In genomic region chr1:101119289-101119688, GRCh38 we compare ENCODE assay signal across 1 cellular context.
TF ChIP-seq lines count a peak whose summit lies in the region.

No MANE protein-coding gene starts in this region.

TF ChIP-seq in K562, 482 proteins besides CTCF, POLR2A, EP300 and RAD21 (continued from another document and continues in another):
- TF ChIP-seq, protein P1, sequence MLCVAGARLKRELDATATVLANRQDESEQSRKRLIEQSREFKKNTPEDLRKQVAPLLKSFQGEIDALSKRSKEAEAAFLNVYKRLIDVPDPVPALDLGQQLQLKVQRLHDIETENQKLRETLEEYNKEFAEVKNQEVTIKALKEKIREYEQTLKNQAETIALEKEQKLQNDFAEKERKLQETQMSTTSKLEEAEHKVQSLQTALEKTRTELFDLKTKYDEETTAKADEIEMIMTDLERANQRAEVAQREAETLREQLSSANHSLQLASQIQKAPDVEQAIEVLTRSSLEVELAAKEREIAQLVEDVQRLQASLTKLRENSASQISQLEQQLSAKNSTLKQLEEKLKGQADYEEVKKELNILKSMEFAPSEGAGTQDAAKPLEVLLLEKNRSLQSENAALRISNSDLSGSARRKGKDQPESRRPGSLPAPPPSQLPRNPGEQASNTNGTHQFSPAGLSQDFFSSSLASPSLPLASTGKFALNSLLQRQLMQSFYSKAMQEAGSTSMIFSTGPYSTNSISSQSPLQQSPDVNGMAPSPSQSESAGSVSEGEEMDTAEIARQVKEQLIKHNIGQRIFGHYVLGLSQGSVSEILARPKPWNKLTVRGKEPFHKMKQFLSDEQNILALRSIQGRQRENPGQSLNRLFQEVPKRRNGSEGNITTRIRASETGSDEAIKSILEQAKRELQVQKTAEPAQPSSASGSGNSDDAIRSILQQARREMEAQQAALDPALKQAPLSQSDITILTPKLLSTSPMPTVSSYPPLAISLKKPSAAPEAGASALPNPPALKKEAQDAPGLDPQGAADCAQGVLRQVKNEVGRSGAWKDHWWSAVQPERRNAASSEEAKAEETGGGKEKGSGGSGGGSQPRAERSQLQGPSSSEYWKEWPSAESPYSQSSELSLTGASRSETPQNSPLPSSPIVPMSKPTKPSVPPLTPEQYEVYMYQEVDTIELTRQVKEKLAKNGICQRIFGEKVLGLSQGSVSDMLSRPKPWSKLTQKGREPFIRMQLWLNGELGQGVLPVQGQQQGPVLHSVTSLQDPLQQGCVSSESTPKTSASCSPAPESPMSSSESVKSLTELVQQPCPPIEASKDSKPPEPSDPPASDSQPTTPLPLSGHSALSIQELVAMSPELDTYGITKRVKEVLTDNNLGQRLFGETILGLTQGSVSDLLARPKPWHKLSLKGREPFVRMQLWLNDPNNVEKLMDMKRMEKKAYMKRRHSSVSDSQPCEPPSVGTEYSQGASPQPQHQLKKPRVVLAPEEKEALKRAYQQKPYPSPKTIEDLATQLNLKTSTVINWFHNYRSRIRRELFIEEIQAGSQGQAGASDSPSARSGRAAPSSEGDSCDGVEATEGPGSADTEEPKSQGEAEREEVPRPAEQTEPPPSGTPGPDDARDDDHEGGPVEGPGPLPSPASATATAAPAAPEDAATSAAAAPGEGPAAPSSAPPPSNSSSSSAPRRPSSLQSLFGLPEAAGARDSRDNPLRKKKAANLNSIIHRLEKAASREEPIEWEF (CRISPR knock-in tag; IDR thresholded peaks at IDR 0.05) = no peak
- TF ChIP-seq ZNF589 (CRISPR knock-in tag; IDR thresholded peaks at IDR 0.05; ENCODE audit: low read depth) = no peak
- no peak for TF ChIP-seq CBX1 (IDR thresholded peaks at IDR 0.05; ENCODE audit: low read depth)
- TF ChIP-seq ZKSCAN3 (CRISPR knock-in tag; IDR thresholded peaks at IDR 0.05) = no peak
- no peak for TF ChIP-seq CEBPG (CRISPR knock-in tag; IDR thresholded peaks at IDR 0.05)
- no peak for TF ChIP-seq CEBPG (tag; conservative IDR thresholded peaks at IDR 0.05 in 1 of 2, IDR thresholded peaks at IDR 0.05 in 1 of 2)
- TF ChIP-seq MTA2 (IDR thresholded peaks at IDR 0.05; ENCODE audit: low read depth) = peak; percentile 35; the same call in 1 of the 2 replicates
- no peak for TF ChIP-seq BRCA1 (IDR thresholded peaks at IDR 0.05)
- no peak for TF ChIP-seq BRCA1 (CRISPR knock-in tag; IDR thresholded peaks at IDR 0.05)
- TF ChIP-seq RERE (CRISPR knock-in tag; IDR thresholded peaks at IDR 0.05; ENCODE audit: borderline replicate concordance) = no peak
- no peak for TF ChIP-seq ZNF165 (CRISPR knock-in tag; IDR thresholded peaks at IDR 0.05; ENCODE audit: borderline replicate concordance)
- peak; percentile 84 for TF ChIP-seq DPF2 (IDR thresholded peaks at IDR 0.05)
- TF ChIP-seq ARID1B (IDR thresholded peaks at IDR 0.05) = peak; percentile 91
- peak; percentile 6 to 63 for TF ChIP-seq NCOA2 (IDR thresholded peaks at IDR 0.05; ENCODE audit: partially characterized antibody in 2 of 2)
- TF ChIP-seq MED1 (CRISPR knock-in tag; IDR thresholded peaks at IDR 0.05; ENCODE audit: borderline replicate concordance) = no peak
- TF ChIP-seq CHAMP1 (IDR thresholded peaks at IDR 0.05) = peak; percentile 52; the same call in 1 of the 2 replicates
- no peak for TF ChIP-seq SIN3A (IDR thresholded peaks at IDR 0.05; ENCODE audit: borderline replicate concordance in 2 of 2, control insufficient read depth in 1 of 2, low read depth in 2 of 2, low read length in 2 of 2)
- TF ChIP-seq SOX6 (IDR thresholded peaks at IDR 0.05) = peak; percentile 81
- no peak for TF ChIP-seq ARHGAP35 (IDR thresholded peaks at IDR 0.05; ENCODE audit: partially characterized antibody)
- peak; percentile 51; the same call in 1 of the 2 replicates for TF ChIP-seq POLR2AphosphoS5 (IDR thresholded peaks at IDR 0.05; ENCODE audit: control insufficient read depth, insufficient read depth, low read depth, low read length)
- TF ChIP-seq ZNF780A (CRISPR knock-in tag; IDR thresholded peaks at IDR 0.05) = no peak
- peak; percentile 79; the same call in 1 of the 2 replicates for TF ChIP-seq KLF16 (IDR thresholded peaks at IDR 0.05)
- no peak for TF ChIP-seq PBX2 (CRISPR knock-in tag; IDR thresholded peaks at IDR 0.05; ENCODE audit: low read depth)
- no peak for TF ChIP-seq PBX2 (tag; conservative IDR thresholded peaks at IDR 0.05; ENCODE audit: low read depth)
- no peak for TF ChIP-seq GABPB2 (CRISPR knock-in tag; conservative IDR thresholded peaks at IDR 0.05)
- TF ChIP-seq NELFE (IDR thresholded peaks at IDR 0.05; ENCODE audit: insufficient read depth, insufficient read length) = no peak
- TF ChIP-seq, protein P2, sequence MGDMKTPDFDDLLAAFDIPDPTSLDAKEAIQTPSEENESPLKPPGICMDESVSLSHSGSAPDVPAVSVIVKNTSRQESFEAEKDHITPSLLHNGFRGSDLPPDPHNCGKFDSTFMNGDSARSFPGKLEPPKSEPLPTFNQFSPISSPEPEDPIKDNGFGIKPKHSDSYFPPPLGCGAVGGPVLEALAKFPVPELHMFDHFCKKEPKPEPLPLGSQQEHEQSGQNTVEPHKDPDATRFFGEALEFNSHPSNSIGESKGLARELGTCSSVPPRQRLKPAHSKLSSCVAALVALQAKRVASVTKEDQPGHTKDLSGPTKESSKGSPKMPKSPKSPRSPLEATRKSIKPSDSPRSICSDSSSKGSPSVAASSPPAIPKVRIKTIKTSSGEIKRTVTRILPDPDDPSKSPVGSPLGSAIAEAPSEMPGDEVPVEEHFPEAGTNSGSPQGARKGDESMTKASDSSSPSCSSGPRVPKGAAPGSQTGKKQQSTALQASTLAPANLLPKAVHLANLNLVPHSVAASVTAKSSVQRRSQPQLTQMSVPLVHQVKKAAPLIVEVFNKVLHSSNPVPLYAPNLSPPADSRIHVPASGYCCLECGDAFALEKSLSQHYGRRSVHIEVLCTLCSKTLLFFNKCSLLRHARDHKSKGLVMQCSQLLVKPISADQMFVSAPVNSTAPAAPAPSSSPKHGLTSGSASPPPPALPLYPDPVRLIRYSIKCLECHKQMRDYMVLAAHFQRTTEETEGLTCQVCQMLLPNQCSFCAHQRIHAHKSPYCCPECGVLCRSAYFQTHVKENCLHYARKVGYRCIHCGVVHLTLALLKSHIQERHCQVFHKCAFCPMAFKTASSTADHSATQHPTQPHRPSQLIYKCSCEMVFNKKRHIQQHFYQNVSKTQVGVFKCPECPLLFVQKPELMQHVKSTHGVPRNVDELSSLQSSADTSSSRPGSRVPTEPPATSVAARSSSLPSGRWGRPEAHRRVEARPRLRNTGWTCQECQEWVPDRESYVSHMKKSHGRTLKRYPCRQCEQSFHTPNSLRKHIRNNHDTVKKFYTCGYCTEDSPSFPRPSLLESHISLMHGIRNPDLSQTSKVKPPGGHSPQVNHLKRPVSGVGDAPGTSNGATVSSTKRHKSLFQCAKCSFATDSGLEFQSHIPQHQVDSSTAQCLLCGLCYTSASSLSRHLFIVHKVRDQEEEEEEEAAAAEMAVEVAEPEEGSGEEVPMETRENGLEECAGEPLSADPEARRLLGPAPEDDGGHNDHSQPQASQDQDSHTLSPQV (IDR thresholded peaks at IDR 0.05) = no peak
- TF ChIP-seq, protein P3, sequence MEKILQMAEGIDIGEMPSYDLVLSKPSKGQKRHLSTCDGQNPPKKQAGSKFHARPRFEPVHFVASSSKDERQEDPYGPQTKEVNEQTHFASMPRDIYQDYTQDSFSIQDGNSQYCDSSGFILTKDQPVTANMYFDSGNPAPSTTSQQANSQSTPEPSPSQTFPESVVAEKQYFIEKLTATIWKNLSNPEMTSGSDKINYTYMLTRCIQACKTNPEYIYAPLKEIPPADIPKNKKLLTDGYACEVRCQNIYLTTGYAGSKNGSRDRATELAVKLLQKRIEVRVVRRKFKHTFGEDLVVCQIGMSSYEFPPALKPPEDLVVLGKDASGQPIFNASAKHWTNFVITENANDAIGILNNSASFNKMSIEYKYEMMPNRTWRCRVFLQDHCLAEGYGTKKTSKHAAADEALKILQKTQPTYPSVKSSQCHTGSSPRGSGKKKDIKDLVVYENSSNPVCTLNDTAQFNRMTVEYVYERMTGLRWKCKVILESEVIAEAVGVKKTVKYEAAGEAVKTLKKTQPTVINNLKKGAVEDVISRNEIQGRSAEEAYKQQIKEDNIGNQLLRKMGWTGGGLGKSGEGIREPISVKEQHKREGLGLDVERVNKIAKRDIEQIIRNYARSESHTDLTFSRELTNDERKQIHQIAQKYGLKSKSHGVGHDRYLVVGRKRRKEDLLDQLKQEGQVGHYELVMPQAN (IDR thresholded peaks at IDR 0.05; ENCODE audit: borderline replicate concordance) = no peak
- TF ChIP-seq NR2C2 (CRISPR knock-in tag; IDR thresholded peaks at IDR 0.05) = no peak
- no peak for TF ChIP-seq NR2C2 (tag; IDR thresholded peaks at IDR 0.05)
- no peak for TF ChIP-seq ZFP1 (CRISPR knock-in tag; IDR thresholded peaks at IDR 0.05)
- TF ChIP-seq TRIM24 (IDR thresholded peaks at IDR 0.05) = peak; percentile 65 to 75; a peak in 2 of 4 replicates
- TF ChIP-seq ARNT (IDR thresholded peaks at IDR 0.05) = no peak; a peak in 1 of 4 replicates
- peak; percentile 62 for TF ChIP-seq FOXM1 (IDR thresholded peaks at IDR 0.05; ENCODE audit: low read depth)
- TF ChIP-seq FOXM1 (CRISPR knock-in tag; IDR thresholded peaks at IDR 0.05; ENCODE audit: low read depth) = no peak
- TF ChIP-seq, protein P4, sequence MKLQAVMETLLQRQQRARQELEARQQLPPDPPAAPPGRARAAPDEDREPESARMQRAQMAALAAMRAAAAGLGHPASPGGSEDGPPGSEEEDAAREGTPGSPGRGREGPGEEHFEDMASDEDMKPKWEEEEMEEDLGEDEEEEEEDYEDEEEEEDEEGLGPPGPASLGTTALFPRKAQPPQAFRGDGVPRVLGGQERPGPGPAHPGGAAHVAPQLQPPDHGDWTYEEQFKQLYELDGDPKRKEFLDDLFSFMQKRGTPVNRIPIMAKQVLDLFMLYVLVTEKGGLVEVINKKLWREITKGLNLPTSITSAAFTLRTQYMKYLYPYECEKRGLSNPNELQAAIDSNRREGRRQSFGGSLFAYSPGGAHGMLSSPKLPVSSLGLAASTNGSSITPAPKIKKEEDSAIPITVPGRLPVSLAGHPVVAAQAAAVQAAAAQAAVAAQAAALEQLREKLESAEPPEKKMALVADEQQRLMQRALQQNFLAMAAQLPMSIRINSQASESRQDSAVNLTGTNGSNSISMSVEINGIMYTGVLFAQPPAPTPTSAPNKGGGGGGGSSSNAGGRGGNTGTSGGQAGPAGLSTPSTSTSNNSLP (IDR thresholded peaks at IDR 0.05; ENCODE audit: borderline replicate concordance, low read depth, low read length) = 0 out of 2 replicates have a peak, but pooled peaks have one; percentile 7
